1 cellular context compared by ENCODE assay signal in genomic region chr3:141834296-141834695, GRCh38.
TF ChIP-seq lines count a peak whose summit lies in the region.

No MANE protein-coding gene starts in this region.

TF ChIP-seq in K562, 482 proteins besides CTCF, POLR2A, EP300 and RAD21:
- TF ChIP-seq ZSCAN32 (CRISPR knock-in tag; IDR thresholded peaks at IDR 0.05), result no peak
- TF ChIP-seq ZC3H11A (IDR thresholded peaks at IDR 0.05; ENCODE audit: low read depth, low read length), result no peak
- TF ChIP-seq SAP30 (IDR thresholded peaks at IDR 0.05; ENCODE audit: borderline replicate concordance, insufficient read depth, low read depth, low read length, poor library complexity, severe bottlenecking), result no peak
- no peak for TF ChIP-seq TRIM25 (IDR thresholded peaks at IDR 0.05; ENCODE audit: borderline replicate concordance)
- TF ChIP-seq EWSR1 (IDR thresholded peaks at IDR 0.05; ENCODE audit: borderline replicate concordance, low read depth, partially characterized antibody), result no peak
- TF ChIP-seq, protein P1, sequence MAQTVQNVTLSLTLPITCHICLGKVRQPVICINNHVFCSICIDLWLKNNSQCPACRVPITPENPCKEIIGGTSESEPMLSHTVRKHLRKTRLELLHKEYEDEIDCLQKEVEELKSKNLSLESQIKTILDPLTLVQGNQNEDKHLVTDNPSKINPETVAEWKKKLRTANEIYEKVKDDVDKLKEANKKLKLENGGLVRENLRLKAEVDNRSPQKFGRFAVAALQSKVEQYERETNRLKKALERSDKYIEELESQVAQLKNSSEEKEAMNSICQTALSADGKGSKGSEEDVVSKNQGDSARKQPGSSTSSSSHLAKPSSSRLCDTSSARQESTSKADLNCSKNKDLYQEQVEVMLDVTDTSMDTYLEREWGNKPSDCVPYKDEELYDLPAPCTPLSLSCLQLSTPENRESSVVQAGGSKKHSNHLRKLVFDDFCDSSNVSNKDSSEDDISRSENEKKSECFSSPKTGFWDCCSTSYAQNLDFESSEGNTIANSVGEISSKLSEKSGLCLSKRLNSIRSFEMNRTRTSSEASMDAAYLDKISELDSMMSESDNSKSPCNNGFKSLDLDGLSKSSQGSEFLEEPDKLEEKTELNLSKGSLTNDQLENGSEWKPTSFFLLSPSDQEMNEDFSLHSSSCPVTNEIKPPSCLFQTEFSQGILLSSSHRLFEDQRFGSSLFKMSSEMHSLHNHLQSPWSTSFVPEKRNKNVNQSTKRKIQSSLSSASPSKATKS (CRISPR knock-in tag; IDR thresholded peaks at IDR 0.05), result no peak
- no peak for TF ChIP-seq RBM17 (IDR thresholded peaks at IDR 0.05; ENCODE audit: borderline replicate concordance, low read depth, low read length)
- TF ChIP-seq ZEB2 (IDR thresholded peaks at IDR 0.05), result no peak
- TF ChIP-seq ZNF696 (CRISPR knock-in tag; conservative IDR thresholded peaks at IDR 0.05), result no peak
- TF ChIP-seq CBFA2T2 (conservative IDR thresholded peaks at IDR 0.05), result 0 out of 2 replicates have a peak, but pooled peaks have one; percentile 24
- TF ChIP-seq, protein P2, sequence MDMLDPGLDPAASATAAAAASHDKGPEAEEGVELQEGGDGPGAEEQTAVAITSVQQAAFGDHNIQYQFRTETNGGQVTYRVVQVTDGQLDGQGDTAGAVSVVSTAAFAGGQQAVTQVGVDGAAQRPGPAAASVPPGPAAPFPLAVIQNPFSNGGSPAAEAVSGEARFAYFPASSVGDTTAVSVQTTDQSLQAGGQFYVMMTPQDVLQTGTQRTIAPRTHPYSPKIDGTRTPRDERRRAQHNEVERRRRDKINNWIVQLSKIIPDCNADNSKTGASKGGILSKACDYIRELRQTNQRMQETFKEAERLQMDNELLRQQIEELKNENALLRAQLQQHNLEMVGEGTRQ (CRISPR knock-in tag; IDR thresholded peaks at IDR 0.05), result peak; percentile 64
- no peak for TF ChIP-seq ZBTB8A (IDR thresholded peaks at IDR 0.05; ENCODE audit: partially characterized antibody)
- no peak for TF ChIP-seq SPI1 (IDR thresholded peaks at IDR 0.05; ENCODE audit: borderline replicate concordance, low read depth, low read length)
- no peak for TF ChIP-seq IRF2 (CRISPR knock-in tag; IDR thresholded peaks at IDR 0.05)
- TF ChIP-seq POLR3A (IDR thresholded peaks at IDR 0.05; ENCODE audit: borderline replicate concordance, extremely low read depth, insufficient read depth, insufficient read length), result no peak
- no peak for TF ChIP-seq DDX20 (tag; IDR thresholded peaks at IDR 0.05; ENCODE audit: low read depth)
- no peak for TF ChIP-seq FOSL1 (tag; conservative IDR thresholded peaks at IDR 0.05)
- TF ChIP-seq BHLHE40 (IDR thresholded peaks at IDR 0.05; ENCODE audit: low read length), result no peak
- TF ChIP-seq TCF3 (CRISPR knock-in tag; IDR thresholded peaks at IDR 0.05), result no peak
- TF ChIP-seq GATAD2B (IDR thresholded peaks at IDR 0.05; ENCODE audit: borderline replicate concordance), result no peak
- no peak for TF ChIP-seq PHB2 (IDR thresholded peaks at IDR 0.05; ENCODE audit: low read depth)
- TF ChIP-seq ETV5 (CRISPR knock-in tag; IDR thresholded peaks at IDR 0.05; ENCODE audit: low read depth), result no peak
- no peak for TF ChIP-seq ETV6 (IDR thresholded peaks at IDR 0.05; ENCODE audit: borderline replicate concordance in 1 of 2, low read depth in 2 of 2, low read length in 1 of 2)
- no peak for TF ChIP-seq ETV6 (CRISPR knock-in tag; IDR thresholded peaks at IDR 0.05; ENCODE audit: borderline replicate concordance)
- TF ChIP-seq NFYB (IDR thresholded peaks at IDR 0.05; ENCODE audit: extremely low read depth, insufficient read length), result peak; percentile 61
- no peak for TF ChIP-seq SOX6 (IDR thresholded peaks at IDR 0.05)
- no peak for TF ChIP-seq ZNF764 (CRISPR knock-in tag; IDR thresholded peaks at IDR 0.05; ENCODE audit: low read depth)
- TF ChIP-seq POLR2G (IDR thresholded peaks at IDR 0.05; ENCODE audit: low read depth, low read length), result no peak
- peak; percentile 80 for TF ChIP-seq TOE1 (IDR thresholded peaks at IDR 0.05; ENCODE audit: borderline replicate concordance)
- TF ChIP-seq TOE1 (CRISPR knock-in tag; IDR thresholded peaks at IDR 0.05; ENCODE audit: borderline replicate concordance, low read depth), result no peak
- no peak for TF ChIP-seq ZFP1 (CRISPR knock-in tag; IDR thresholded peaks at IDR 0.05)
- TF ChIP-seq HNRNPL (IDR thresholded peaks at IDR 0.05; ENCODE audit: low read depth, low read length), result no peak
- TF ChIP-seq RBM39 (optimal IDR thresholded peaks at IDR 0.05; ENCODE audit: low read depth, low read length), result no peak
- TF ChIP-seq ZNF778 (CRISPR knock-in tag; IDR thresholded peaks at IDR 0.05), result no peak
- no peak for TF ChIP-seq POU5F1 (IDR thresholded peaks at IDR 0.05; ENCODE audit: borderline replicate concordance, low read depth, low read length, partially characterized antibody)
- no peak for TF ChIP-seq ASH1L (IDR thresholded peaks at IDR 0.05; ENCODE audit: borderline replicate concordance, low read depth, partially characterized antibody)
- TF ChIP-seq ILF3 (IDR thresholded peaks at IDR 0.05; ENCODE audit: borderline replicate concordance), result no peak
- TF ChIP-seq USF1 (CRISPR knock-in tag; IDR thresholded peaks at IDR 0.05), result peak; percentile 86
- no peak for TF ChIP-seq SMC3 (conservative IDR thresholded peaks at IDR 0.05; ENCODE audit: insufficient read depth, low read depth, low read length)
- no peak for TF ChIP-seq ZNF282 (CRISPR knock-in tag; IDR thresholded peaks at IDR 0.05)
- TF ChIP-seq ATF3 (IDR thresholded peaks at IDR 0.05), result no peak
- TF ChIP-seq ATF3 (CRISPR knock-in tag; conservative IDR thresholded peaks at IDR 0.05), result no peak
- TF ChIP-seq ZNF217 (CRISPR knock-in tag; IDR thresholded peaks at IDR 0.05), result no peak
- peak; percentile 74 for TF ChIP-seq TFE3 (CRISPR knock-in tag; IDR thresholded peaks at IDR 0.05)
- no peak for TF ChIP-seq JUND (IDR thresholded peaks at IDR 0.05; ENCODE audit: borderline replicate concordance, low read depth, low read length)
- no peak for TF ChIP-seq JUND (tag; IDR thresholded peaks at IDR 0.05; ENCODE audit: borderline replicate concordance, low read depth, low read length)
- TF ChIP-seq CXXC5 (CRISPR knock-in tag; IDR thresholded peaks at IDR 0.05), result no peak
- TF ChIP-seq RB1 (IDR thresholded peaks at IDR 0.05; ENCODE audit: low read depth), result no peak
- TF ChIP-seq RAD51 (IDR thresholded peaks at IDR 0.05; ENCODE audit: borderline replicate concordance, low read depth), result peak; percentile 79
- TF ChIP-seq CHD1 (IDR thresholded peaks at IDR 0.05; ENCODE audit: low read length), result no peak
- TF ChIP-seq HLTF (IDR thresholded peaks at IDR 0.05), result no peak
- TF ChIP-seq, protein P3, sequence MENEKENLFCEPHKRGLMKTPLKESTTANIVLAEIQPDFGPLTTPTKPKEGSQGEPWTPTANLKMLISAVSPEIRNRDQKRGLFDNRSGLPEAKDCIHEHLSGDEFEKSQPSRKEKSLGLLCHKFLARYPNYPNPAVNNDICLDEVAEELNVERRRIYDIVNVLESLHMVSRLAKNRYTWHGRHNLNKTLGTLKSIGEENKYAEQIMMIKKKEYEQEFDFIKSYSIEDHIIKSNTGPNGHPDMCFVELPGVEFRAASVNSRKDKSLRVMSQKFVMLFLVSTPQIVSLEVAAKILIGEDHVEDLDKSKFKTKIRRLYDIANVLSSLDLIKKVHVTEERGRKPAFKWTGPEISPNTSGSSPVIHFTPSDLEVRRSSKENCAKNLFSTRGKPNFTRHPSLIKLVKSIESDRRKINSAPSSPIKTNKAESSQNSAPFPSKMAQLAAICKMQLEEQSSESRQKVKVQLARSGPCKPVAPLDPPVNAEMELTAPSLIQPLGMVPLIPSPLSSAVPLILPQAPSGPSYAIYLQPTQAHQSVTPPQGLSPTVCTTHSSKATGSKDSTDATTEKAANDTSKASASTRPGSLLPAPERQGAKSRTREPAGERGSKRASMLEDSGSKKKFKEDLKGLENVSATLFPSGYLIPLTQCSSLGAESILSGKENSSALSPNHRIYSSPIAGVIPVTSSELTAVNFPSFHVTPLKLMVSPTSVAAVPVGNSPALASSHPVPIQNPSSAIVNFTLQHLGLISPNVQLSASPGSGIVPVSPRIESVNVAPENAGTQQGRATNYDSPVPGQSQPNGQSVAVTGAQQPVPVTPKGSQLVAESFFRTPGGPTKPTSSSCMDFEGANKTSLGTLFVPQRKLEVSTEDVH (IDR thresholded peaks at IDR 0.05; ENCODE audit: low read depth, partially characterized antibody), result no peak
- no peak for TF ChIP-seq GABPB2 (CRISPR knock-in tag; conservative IDR thresholded peaks at IDR 0.05)
- no peak for TF ChIP-seq ZNF77 (CRISPR knock-in tag; IDR thresholded peaks at IDR 0.05)
- no peak for TF ChIP-seq ZNF324 (CRISPR knock-in tag; IDR thresholded peaks at IDR 0.05)
- no peak for TF ChIP-seq COPS2 (conservative IDR thresholded peaks at IDR 0.05)
TF ChIP-seq in K562: peak in this region for 7.
